Comparison of ENCODE assay signal across 13 cellular contexts in genomic region chr7:126790763-126791162, GRCh38.
DNase-seq lines count a peak whose midpoint lies in the region; ATAC-seq and TF ChIP-seq lines count a peak whose summit lies in the region.
"Had no signal": no experiment of that assay in that cellular context is flagged by ENCODE, and none has a peak within 500 bp of the region (broad histone marks: within the 10 kb centered on the region; RNA-seq: fewer than 3 reads in every experiment).

No MANE protein-coding gene starts in this region.

- no peaks in the 10 kb centered on the region for H3K27me3 ChIP-seq in BE2C
- no peaks in the 10 kb centered on the region for H3K27me3 ChIP-seq in H9 (ENCODE audit: insufficient read depth, low read length)

- H3K27ac ChIP-seq in H9 (ENCODE audit: insufficient read length, low read depth, low read length): no peak overlapping the region
- H3K27ac ChIP-seq: coronary artery had no signal

- no peak overlapping the region for H4K91ac ChIP-seq in H9 (ENCODE audit: insufficient read length, low read depth, low read length)

- H3K27ac Mint-ChIP-seq in H9 (no peak overlapping the region; a peak in 2 of 7 replicates), osteocyte (ENCODE audit: unreplicated experiment) (no peak overlapping the region)
- H3K27ac Mint-ChIP-seq: activated naive CD8-positive, alpha-beta T cell; stimulated activated naive CD8-positive, alpha-beta T cell treated with anti-CD3 and anti-CD28 coated beads, Interleukin-15, Interleukin-2, amounts not matched to agents 100 ng/mL and 50 ng/mL, for 24 hours had no signal

- ATAC-seq in HG02840 (IDR thresholded peaks at IDR 0.05; ENCODE audit: low FRiP score, unreplicated experiment): no peak
- ATAC-seq: HepG2 had no signal

- H4K20me1 ChIP-seq in H9 (ENCODE audit: control insufficient read depth, insufficient read depth, insufficient read length): no peaks in the 10 kb centered on the region

- no peaks in the 10 kb centered on the region for H3K23me2 ChIP-seq in H9 (ENCODE audit: insufficient read length, low read depth, low read length, poor library complexity, severe bottlenecking)

- no peaks in the 10 kb centered on the region for H3K36me3 ChIP-seq in BE2C

- H3K4me1 Mint-ChIP-seq in H9 (peaks cover 11% of the 10 kb centered on the region in 2 experiments; a peak in 3 of 4 replicates), osteocyte (ENCODE audit: unreplicated experiment) (no peaks in the 10 kb centered on the region)

- no peak overlapping the region for H2BK5ac ChIP-seq in H9 (ENCODE audit: insufficient read length, low read length)

- H2BK120ac ChIP-seq in H9 (ENCODE audit: low read depth, low read length, poor library complexity, severe bottlenecking): no peak overlapping the region

- no peaks in the 10 kb centered on the region for H3K79me2 ChIP-seq in H9 (ENCODE audit: insufficient read depth, low read length)

- intact Hi-C loops in posterior cingulate gyrus (cut with DNase I): no loop called here

- H3K9me3 ChIP-seq in BE2C (no peaks in the 10 kb centered on the region), H9 (ENCODE audit: control insufficient read depth, low read depth, low read length) (no peaks in the 10 kb centered on the region)

- no peak overlapping the region for H3K4ac ChIP-seq in H9 (ENCODE audit: low read depth, low read length)

- no peak overlapping the region for H3K56ac ChIP-seq in H9 (ENCODE audit: insufficient read length, low read depth, low read length)

- H3K4me2 ChIP-seq in H9 (ENCODE audit: insufficient read depth, insufficient read length, low read length): no peak overlapping the region

- H3K9ac ChIP-seq in H9 (ENCODE audit: extremely low read depth, insufficient read length, low read length): no peak overlapping the region

- H3K9me3 Mint-ChIP-seq in H9: no peaks in the 10 kb centered on the region
- no peaks in the 10 kb centered on the region for H3K9me3 Mint-ChIP-seq in osteocyte (ENCODE audit: unreplicated experiment)
- H3K9me3 Mint-ChIP-seq: stimulated activated naive CD8-positive, alpha-beta T cell treated with anti-CD3 and anti-CD28 coated beads, Interleukin-15, Interleukin-2, amounts not matched to agents 100 ng/mL and 50 ng/mL, for 24 hours had no signal

- H3K36me3 Mint-ChIP-seq in H9 (ENCODE audit: insufficient read depth in 1 of 3, low read depth in 3 of 3) (no peaks in the 10 kb centered on the region), osteocyte (ENCODE audit: unreplicated experiment) (no peaks in the 10 kb centered on the region)
- H3K36me3 Mint-ChIP-seq: activated naive CD8-positive, alpha-beta T cell had no signal

- H2AFZ ChIP-seq in H9 (ENCODE audit: low read length): no peak overlapping the region

- H3K18ac ChIP-seq in H9 (ENCODE audit: insufficient read length, low read depth, low read length): no peak overlapping the region

- H3K4me3 Mint-ChIP-seq in H9: no peak overlapping the region
- no peak overlapping the region for H3K4me3 Mint-ChIP-seq in osteocyte (ENCODE audit: unreplicated experiment)
- H3K4me3 Mint-ChIP-seq: activated naive CD8-positive, alpha-beta T cell; stimulated activated naive CD8-positive, alpha-beta T cell treated with anti-CD3 and anti-CD28 coated beads, Interleukin-15, Interleukin-2, amounts not matched to agents 100 ng/mL and 50 ng/mL, for 24 hours had no signal

- H3K14ac ChIP-seq in H9 (ENCODE audit: insufficient read depth, low read length): no peak overlapping the region

- H4K8ac ChIP-seq in H9 (replicated peaks; ENCODE audit: insufficient read length, low read depth, low read length): no peak overlapping the region

- H4K5ac ChIP-seq in H9 (ENCODE audit: insufficient read length, low read depth, low read length): no peak overlapping the region

- H2BK15ac ChIP-seq in H9 (ENCODE audit: low read depth, low read length): no peak overlapping the region

- no peaks in the 10 kb centered on the region for H3K79me1 ChIP-seq in H9 (ENCODE audit: insufficient read depth, low read depth, low read length, poor library complexity, severe bottlenecking)

- TF ChIP-seq CTCF in BE2C (IDR thresholded peaks at IDR 0.05; ENCODE audit: low read depth, low read length): peak; percentile 64
- TF ChIP-seq CTCF in H9 (conservative IDR thresholded peaks at IDR 0.05): peak; percentile 36; the same call in 2 of the 3 replicates
- TF ChIP-seq CTCF in choroid plexus epithelial cell (conservative IDR thresholded peaks at IDR 0.05; ENCODE audit: low read depth, low read length): peak; percentile 8
- TF ChIP-seq CTCF in osteocyte (IDR thresholded peaks at IDR 0.05): no peak

- H2BK20ac ChIP-seq in H9 (ENCODE audit: low read depth, low read length, poor library complexity, severe bottlenecking): no peak overlapping the region

- H3T11ph ChIP-seq in H9 (ENCODE audit: low read length): no peak overlapping the region

- no CpG with 5 or more reads among the region's 4 CpGs for WGBS in H9 (ENCODE audit: extremely low coverage, insufficient read length, low lambda C conversion rate)

- H3K23ac ChIP-seq in H9 (ENCODE audit: insufficient read length, low read depth, low read length): no peak overlapping the region

- H2BK12ac ChIP-seq in H9 (ENCODE audit: insufficient read length, low read depth, low read length): no peak overlapping the region

- DNase-seq in BE2C: peak; percentile 14
- DNase-seq in H9: no peak
- peak; percentile 57 for DNase-seq in NCI-H345 treated with DMSO at 0.1 percent for 48 hours (lab: John Stamatoyannopoulos, UW; ENCODE audit: unreplicated experiment)
- no peak for DNase-seq in choroid plexus epithelial cell (ENCODE audit: low read depth)
- DNase-seq in posterior cingulate gyrus: no peak
- no peak for DNase-seq in osteocyte (ENCODE audit: extremely low spot score, unreplicated experiment)
- DNase-seq in activated naive CD4-positive, alpha-beta T cell treated with anti-CD3 and anti-CD28 coated beads, Interleukin-2, amount 50 U/mL, for 16 hours: no peak
- DNase-seq: T-helper 2 cell had no signal

- H3K27me3 Mint-ChIP-seq in H9 (ENCODE audit: low read depth): no peaks in the 10 kb centered on the region
- peaks cover 16% of the 10 kb centered on the region for H3K27me3 Mint-ChIP-seq in osteocyte (ENCODE audit: unreplicated experiment)

- H3K4me3 ChIP-seq in BE2C (ENCODE audit: low read depth, low read length) (no peak overlapping the region), choroid plexus epithelial cell (ENCODE audit: low read depth, low read length) (no peak overlapping the region)
- H3K4me3 ChIP-seq: coronary artery had no signal

- H2AK5ac ChIP-seq in H9 (ENCODE audit: insufficient read length, low read length): no peak overlapping the region

- H3K4me1 ChIP-seq in BE2C (peaks cover 3% of the 10 kb centered on the region; the same call in 1 of the 2 replicates), H9 (ENCODE audit: insufficient read depth, low read length) (no peaks in the 10 kb centered on the region)

Comparison
In these comparisons a context has a peak if more than half of its experiments do, and no peak if none do; other contexts are left out.
1. DNase-seq: peak in BE2C (single experiment) and NCI-H345 treated with DMSO at 0.1 percent for 48 hours (single experiment); none in H9 (single experiment), choroid plexus epithelial cell (single experiment), posterior cingulate gyrus (0 of 10), osteocyte (single experiment) and activated naive CD4-positive, alpha-beta T cell treated with anti-CD3 and anti-CD28 coated beads, Interleukin-2, amount 50 U/mL, for 16 hours (single experiment).